ENCODE assay signal across 9 cellular contexts in the genomic region with DNA sequence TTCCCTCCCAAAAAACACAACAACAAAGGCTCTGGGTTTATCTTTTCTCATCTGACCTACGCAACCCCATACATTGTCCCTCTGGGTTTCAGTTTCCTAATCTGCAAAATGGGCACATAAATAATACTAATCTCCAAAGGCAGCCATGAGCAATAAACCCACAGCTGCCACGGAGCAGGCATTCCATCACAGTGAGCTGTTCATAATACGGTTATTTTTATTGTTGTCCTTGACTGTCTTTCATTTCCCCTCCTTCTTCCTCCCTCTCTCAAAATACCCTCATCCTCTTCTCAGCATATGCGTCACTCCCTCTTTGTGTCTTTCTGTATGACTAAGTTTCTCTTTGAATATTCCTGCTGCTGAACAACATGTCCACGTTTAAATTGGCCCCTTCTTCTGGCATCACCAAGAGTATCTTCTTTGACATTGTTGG.
DNase-seq lines count a peak whose midpoint lies in the region; ATAC-seq, FAIRE-seq and TF ChIP-seq lines count a peak whose summit lies in the region.
"Had no signal": no experiment of that assay in that cellular context is flagged by ENCODE, and none has a peak within 500 bp of the region (broad histone marks: within the 10 kb centered on the region; RNA-seq: fewer than 3 reads in every experiment).

No MANE protein-coding gene starts in this region.

- H3K4me3 ChIP-seq in fibroblast of pulmonary artery (replicated peaks; ENCODE audit: low read depth, low read length), result no peak overlapping the region

- TF ChIP-seq CTCF in fibroblast of pulmonary artery (IDR thresholded peaks at IDR 0.05; ENCODE audit: low read length, missing control alignments), result no peak

- ATAC-seq in GM21619 (IDR thresholded peaks at IDR 0.05; ENCODE audit: unreplicated experiment), result peak; percentile 67

- DNase-seq in GM18507 (ENCODE audit: extremely low spot score, insufficient read length, low read depth) (peak; percentile 43), M059J (ENCODE audit: low read depth) (peak; percentile 52), fibroblast of pulmonary artery (ENCODE audit: low read depth) (peak; percentile 60), NCI-H2196 (lab: John Stamatoyannopoulos, UW; ENCODE audit: unreplicated experiment) (no peak), cerebellar cortex (ENCODE audit: low spot score) (no peak), putamen (ENCODE audit: low spot score) (no peak), inferior parietal cortex (ENCODE audit: extremely low spot score) (no peak)
- DNase-seq: NCI-H1105 treated with DMSO at 0.1 percent for 48 hours had no signal

- FAIRE-seq in GM18507 (lab: Jason Lieb, UNC), result peak; percentile 97

Comparison
In these comparisons a context has a peak if more than half of its experiments do, and no peak if none do; other contexts are left out.
1. DNase-seq: peak in GM18507 (single experiment), M059J (single experiment) and fibroblast of pulmonary artery (single experiment); none in NCI-H2196 (single experiment), cerebellar cortex (single experiment), putamen (single experiment) and inferior parietal cortex (single experiment).